1 cellular context compared by ENCODE assay signal in the genomic region with DNA sequence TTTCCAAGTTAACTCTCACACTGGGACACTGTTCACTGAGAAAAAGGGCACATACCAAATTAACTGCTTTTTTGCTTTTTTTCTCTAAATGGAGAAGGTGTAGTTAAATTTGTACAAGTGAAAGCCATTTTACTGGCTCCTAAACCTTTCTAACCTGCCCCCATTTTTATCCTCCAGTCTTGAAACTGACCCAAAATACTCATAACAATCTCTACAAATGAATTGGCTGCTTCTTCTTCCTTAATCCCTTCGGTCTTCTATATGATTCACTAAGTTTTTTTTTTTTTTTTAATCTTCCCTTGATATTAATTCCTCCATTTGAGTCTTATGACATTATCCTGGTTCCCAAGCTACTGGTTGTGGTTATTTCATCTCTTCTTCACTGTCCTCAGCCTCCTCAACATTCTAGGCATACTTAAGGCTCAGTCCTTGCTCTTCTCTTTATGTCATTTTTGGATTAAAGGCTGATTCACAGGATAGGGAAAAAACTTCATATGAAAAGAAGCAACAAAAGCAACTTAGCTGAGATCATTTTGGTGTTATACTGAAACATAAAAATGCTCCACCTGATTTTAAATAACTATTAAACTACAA.
TF ChIP-seq lines count a peak whose summit lies in the region.

No MANE protein-coding gene starts in this region.

TF ChIP-seq in HCT116, 20 proteins besides CTCF, POLR2A, EP300 and RAD21 (continued from another document):
- TF ChIP-seq, protein P1, sequence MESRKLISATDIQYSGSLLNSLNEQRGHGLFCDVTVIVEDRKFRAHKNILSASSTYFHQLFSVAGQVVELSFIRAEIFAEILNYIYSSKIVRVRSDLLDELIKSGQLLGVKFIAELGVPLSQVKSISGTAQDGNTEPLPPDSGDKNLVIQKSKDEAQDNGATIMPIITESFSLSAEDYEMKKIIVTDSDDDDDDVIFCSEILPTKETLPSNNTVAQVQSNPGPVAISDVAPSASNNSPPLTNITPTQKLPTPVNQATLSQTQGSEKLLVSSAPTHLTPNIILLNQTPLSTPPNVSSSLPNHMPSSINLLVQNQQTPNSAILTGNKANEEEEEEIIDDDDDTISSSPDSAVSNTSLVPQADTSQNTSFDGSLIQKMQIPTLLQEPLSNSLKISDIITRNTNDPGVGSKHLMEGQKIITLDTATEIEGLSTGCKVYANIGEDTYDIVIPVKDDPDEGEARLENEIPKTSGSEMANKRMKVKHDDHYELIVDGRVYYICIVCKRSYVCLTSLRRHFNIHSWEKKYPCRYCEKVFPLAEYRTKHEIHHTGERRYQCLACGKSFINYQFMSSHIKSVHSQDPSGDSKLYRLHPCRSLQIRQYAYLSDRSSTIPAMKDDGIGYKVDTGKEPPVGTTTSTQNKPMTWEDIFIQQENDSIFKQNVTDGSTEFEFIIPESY (IDR thresholded peaks at IDR 0.05; ENCODE audit: extremely low read depth, insufficient replicate concordance, low read length): no peak
- TF ChIP-seq EZH2phosphoT487 (IDR thresholded peaks at IDR 0.05; ENCODE audit: borderline replicate concordance): no peak
- no peak for TF ChIP-seq SIN3A (IDR thresholded peaks at IDR 0.05; ENCODE audit: low read depth)
- no peak for TF ChIP-seq REST (IDR thresholded peaks at IDR 0.05; ENCODE audit: low read depth)
- TF ChIP-seq ZNF274 (IDR thresholded peaks at IDR 0.05; ENCODE audit: low read depth, low read length): no peak
- no peak for TF ChIP-seq ZFX (IDR thresholded peaks at IDR 0.05)
- no peak for TF ChIP-seq ELF1 (IDR thresholded peaks at IDR 0.05; ENCODE audit: borderline replicate concordance, low read depth)
- TF ChIP-seq SRF (IDR thresholded peaks at IDR 0.05; ENCODE audit: low read depth): no peak
- TF ChIP-seq SP1 (IDR thresholded peaks at IDR 0.05; ENCODE audit: low read depth): no peak
- no peak for TF ChIP-seq FOSL1 (IDR thresholded peaks at IDR 0.05; ENCODE audit: low read depth)
- TF ChIP-seq, protein P2, sequence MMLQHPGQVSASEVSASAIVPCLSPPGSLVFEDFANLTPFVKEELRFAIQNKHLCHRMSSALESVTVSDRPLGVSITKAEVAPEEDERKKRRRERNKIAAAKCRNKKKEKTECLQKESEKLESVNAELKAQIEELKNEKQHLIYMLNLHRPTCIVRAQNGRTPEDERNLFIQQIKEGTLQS (IDR thresholded peaks at IDR 0.05): no peak
- TF ChIP-seq CBX3 (IDR thresholded peaks at IDR 0.05; ENCODE audit: low read depth): no peak
- no peak for TF ChIP-seq EZH2 (IDR thresholded peaks at IDR 0.05)
- TF ChIP-seq POLR2AphosphoS5 (IDR thresholded peaks at IDR 0.05; ENCODE audit: low read depth, low read length): no peak
- TF ChIP-seq YY1 (IDR thresholded peaks at IDR 0.05; ENCODE audit: extremely low read depth, insufficient replicate concordance, low read depth, low read length): no peak
- no peak for TF ChIP-seq JUND (IDR thresholded peaks at IDR 0.05)
